Comparison of ENCODE assay signal across 1 cellular context in the genomic region with DNA sequence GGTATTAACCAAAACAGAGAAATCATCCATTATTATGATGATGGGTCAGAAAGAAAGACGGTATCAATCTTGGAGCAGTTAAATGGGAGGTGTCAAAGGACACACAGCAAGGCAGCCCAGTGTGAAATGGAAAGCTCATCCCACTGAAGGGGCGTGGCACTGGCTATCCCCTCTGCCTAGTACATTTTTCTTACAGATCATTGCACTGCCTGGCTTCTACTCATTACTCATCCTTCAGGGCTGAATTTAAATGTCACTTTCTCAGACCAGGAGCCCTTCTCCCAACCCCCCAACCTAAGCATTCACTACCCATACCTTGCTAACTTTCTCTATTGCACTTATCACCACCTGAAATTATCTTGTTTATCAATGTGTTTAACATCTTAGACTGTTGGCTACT.
TF ChIP-seq lines count a peak whose summit lies in the region.

No MANE protein-coding gene starts in this region.

TF ChIP-seq in GM23338, 12 proteins besides CTCF, POLR2A, EP300 and RAD21 (continued from another document):
- TF ChIP-seq, protein P1, sequence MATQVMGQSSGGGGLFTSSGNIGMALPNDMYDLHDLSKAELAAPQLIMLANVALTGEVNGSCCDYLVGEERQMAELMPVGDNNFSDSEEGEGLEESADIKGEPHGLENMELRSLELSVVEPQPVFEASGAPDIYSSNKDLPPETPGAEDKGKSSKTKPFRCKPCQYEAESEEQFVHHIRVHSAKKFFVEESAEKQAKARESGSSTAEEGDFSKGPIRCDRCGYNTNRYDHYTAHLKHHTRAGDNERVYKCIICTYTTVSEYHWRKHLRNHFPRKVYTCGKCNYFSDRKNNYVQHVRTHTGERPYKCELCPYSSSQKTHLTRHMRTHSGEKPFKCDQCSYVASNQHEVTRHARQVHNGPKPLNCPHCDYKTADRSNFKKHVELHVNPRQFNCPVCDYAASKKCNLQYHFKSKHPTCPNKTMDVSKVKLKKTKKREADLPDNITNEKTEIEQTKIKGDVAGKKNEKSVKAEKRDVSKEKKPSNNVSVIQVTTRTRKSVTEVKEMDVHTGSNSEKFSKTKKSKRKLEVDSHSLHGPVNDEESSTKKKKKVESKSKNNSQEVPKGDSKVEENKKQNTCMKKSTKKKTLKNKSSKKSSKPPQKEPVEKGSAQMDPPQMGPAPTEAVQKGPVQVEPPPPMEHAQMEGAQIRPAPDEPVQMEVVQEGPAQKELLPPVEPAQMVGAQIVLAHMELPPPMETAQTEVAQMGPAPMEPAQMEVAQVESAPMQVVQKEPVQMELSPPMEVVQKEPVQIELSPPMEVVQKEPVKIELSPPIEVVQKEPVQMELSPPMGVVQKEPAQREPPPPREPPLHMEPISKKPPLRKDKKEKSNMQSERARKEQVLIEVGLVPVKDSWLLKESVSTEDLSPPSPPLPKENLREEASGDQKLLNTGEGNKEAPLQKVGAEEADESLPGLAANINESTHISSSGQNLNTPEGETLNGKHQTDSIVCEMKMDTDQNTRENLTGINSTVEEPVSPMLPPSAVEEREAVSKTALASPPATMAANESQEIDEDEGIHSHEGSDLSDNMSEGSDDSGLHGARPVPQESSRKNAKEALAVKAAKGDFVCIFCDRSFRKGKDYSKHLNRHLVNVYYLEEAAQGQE (IDR thresholded peaks at IDR 0.05; ENCODE audit: unreplicated experiment): no peak
- TF ChIP-seq EZH2 (IDR thresholded peaks at IDR 0.05; ENCODE audit: low read depth, unreplicated experiment) (no peak), ZNF331 (CRISPR knock-in tag; IDR thresholded peaks at IDR 0.05; ENCODE audit: low read depth) (no peak), EZH2phosphoT487 (IDR thresholded peaks at IDR 0.05; ENCODE audit: unreplicated experiment) (no peak), STAT1 (IDR thresholded peaks at IDR 0.05; ENCODE audit: unreplicated experiment) (no peak), NANOG (IDR thresholded peaks at IDR 0.05; ENCODE audit: borderline replicate concordance) (no peak), CREB1 (CRISPR knock-in tag; IDR thresholded peaks at IDR 0.05; ENCODE audit: low read depth) (no peak)
- TF ChIP-seq, protein P2, sequence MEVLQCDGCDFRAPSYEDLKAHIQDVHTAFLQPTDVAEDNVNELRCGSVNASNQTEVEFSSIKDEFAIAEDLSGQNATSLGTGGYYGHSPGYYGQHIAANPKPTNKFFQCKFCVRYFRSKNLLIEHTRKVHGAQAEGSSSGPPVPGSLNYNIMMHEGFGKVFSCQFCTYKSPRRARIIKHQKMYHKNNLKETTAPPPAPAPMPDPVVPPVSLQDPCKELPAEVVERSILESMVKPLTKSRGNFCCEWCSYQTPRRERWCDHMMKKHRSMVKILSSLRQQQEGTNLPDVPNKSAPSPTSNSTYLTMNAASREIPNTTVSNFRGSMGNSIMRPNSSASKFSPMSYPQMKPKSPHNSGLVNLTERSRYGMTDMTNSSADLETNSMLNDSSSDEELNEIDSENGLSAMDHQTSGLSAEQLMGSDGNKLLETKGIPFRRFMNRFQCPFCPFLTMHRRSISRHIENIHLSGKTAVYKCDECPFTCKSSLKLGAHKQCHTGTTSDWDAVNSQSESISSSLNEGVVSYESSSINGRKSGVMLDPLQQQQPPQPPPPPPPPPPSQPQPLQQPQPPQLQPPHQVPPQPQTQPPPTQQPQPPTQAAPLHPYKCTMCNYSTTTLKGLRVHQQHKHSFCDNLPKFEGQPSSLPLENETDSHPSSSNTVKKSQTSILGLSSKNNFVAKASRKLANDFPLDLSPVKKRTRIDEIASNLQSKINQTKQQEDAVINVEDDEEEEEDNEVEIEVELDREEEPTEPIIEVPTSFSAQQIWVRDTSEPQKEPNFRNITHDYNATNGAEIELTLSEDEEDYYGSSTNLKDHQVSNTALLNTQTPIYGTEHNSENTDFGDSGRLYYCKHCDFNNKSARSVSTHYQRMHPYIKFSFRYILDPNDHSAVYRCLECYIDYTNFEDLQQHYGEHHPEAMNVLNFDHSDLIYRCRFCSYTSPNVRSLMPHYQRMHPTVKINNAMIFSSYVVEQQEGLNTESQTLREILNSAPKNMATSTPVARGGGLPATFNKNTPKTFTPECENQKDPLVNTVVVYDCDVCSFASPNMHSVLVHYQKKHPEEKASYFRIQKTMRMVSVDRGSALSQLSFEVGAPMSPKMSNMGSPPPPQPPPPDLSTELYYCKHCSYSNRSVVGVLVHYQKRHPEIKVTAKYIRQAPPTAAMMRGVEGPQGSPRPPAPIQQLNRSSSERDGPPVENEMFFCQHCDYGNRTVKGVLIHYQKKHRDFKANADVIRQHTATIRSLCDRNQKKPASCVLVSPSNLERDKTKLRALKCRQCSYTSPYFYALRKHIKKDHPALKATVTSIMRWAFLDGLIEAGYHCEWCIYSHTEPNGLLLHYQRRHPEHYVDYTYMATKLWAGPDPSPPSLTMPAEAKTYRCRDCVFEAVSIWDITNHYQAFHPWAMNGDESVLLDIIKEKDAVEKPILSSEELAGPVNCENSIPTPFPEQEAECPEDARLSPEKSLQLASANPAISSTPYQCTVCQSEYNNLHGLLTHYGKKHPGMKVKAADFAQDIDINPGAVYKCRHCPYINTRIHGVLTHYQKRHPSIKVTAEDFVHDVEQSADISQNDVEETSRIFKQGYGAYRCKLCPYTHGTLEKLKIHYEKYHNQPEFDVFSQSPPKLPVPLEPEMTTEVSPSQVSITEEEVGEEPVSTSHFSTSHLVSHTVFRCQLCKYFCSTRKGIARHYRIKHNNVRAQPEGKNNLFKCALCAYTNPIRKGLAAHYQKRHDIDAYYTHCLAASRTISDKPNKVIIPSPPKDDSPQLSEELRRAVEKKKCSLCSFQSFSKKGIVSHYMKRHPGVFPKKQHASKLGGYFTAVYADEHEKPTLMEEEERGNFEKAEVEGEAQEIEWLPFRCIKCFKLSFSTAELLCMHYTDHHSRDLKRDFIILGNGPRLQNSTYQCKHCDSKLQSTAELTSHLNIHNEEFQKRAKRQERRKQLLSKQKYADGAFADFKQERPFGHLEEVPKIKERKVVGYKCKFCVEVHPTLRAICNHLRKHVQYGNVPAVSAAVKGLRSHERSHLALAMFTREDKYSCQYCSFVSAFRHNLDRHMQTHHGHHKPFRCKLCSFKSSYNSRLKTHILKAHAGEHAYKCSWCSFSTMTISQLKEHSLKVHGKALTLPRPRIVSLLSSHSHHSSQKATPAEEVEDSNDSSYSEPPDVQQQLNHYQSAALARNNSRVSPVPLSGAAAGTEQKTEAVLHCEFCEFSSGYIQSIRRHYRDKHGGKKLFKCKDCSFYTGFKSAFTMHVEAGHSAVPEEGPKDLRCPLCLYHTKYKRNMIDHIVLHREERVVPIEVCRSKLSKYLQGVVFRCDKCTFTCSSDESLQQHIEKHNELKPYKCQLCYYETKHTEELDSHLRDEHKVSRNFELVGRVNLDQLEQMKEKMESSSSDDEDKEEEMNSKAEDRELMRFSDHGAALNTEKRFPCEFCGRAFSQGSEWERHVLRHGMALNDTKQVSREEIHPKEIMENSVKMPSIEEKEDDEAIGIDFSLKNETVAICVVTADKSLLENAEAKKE (CRISPR knock-in tag; IDR thresholded peaks at IDR 0.05): no peak
- TF ChIP-seq, protein P3, sequence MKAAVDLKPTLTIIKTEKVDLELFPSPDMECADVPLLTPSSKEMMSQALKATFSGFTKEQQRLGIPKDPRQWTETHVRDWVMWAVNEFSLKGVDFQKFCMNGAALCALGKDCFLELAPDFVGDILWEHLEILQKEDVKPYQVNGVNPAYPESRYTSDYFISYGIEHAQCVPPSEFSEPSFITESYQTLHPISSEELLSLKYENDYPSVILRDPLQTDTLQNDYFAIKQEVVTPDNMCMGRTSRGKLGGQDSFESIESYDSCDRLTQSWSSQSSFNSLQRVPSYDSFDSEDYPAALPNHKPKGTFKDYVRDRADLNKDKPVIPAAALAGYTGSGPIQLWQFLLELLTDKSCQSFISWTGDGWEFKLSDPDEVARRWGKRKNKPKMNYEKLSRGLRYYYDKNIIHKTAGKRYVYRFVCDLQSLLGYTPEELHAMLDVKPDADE (IDR thresholded peaks at IDR 0.05): no peak
